6 cellular contexts compared by ENCODE assay signal in genomic region chr1:109249654-109250401, GRCh38. TPM values are rescaled to one million over a fixed set of nuclear protein-coding genes. Genes with fewer than 3 reads are reported as not detected.
DNase-seq lines count a peak whose midpoint lies in the region; ATAC-seq and TF ChIP-seq lines count a peak whose summit lies in the region.

No MANE protein-coding gene starts in this region.

- H3K23ac ChIP-seq in neuronal stem cell (ENCODE audit: low read depth, low read length, poor library complexity), result peak overlapping the region; percentile 38

- H2BK120ac ChIP-seq in neuronal stem cell (ENCODE audit: low read depth, low read length), result no peak overlapping the region

- POLR2A ChIA-PET in MCF 10A (lab: Yijun Ruan, JAX), result interaction anchor here (0.6 to 2.3 kb wide), 11 partner anchors 10 to 287 kb away, joined by 3 to 19 read pairs (median 4); partner anchors contain the start of genes SARS1 and SORT1

- no peak overlapping the region for H3K27ac ChIP-seq in neuronal stem cell (replicated peaks; ENCODE audit: low read length)

- peak overlapping the region; percentile 80 for H2BK12ac ChIP-seq in neuronal stem cell (ENCODE audit: low read length)

- H3K4me3 ChIP-seq in GM12865 (ENCODE audit: low read depth, low read length) (peak overlapping the region; percentile 16; the same call in 1 of the 2 replicates), neuronal stem cell (ENCODE audit: low read length in 2 of 2) (peak overlapping the region; percentile 62 to 90)

- no peak overlapping the region for H4K8ac ChIP-seq in neuronal stem cell (ENCODE audit: low read depth, low read length)

- H3K27me3 ChIP-seq in neuronal stem cell (ENCODE audit: control insufficient read depth in 3 of 3, insufficient read depth in 3 of 3, low read depth in 1 of 3, low read length in 3 of 3), result no peaks in the 10 kb centered on the region

- H3K4me3 Mint-ChIP-seq in MCF 10A (ENCODE audit: unreplicated experiment), result peak overlapping the region; percentile 64

- CTCF ChIA-PET in MCF 10A (lab: Yijun Ruan, JAX), result interaction anchor here (0.7 to 1.8 kb wide), 8 partner anchors 11 to 282 kb away, joined by 3 to 9 read pairs (median 3); partner anchors contain the start of genes PSRC1 and SARS1

- peak overlapping the region; percentile 70 for H2BK15ac ChIP-seq in neuronal stem cell (ENCODE audit: low read length)

- H3K9me3 Mint-ChIP-seq in MCF 10A (ENCODE audit: unreplicated experiment), result no peaks in the 10 kb centered on the region

- peak; percentile 26 for ATAC-seq in HG02938 (IDR thresholded peaks at IDR 0.05; ENCODE audit: unreplicated experiment)
- ATAC-seq in GM18870 (IDR thresholded peaks at IDR 0.05; ENCODE audit: unreplicated experiment), result no peak

- peak overlapping the region; percentile 59 for H3K14ac ChIP-seq in neuronal stem cell (ENCODE audit: low read length)

- H4K91ac ChIP-seq in neuronal stem cell (ENCODE audit: low read depth, low read length, poor library complexity), result no peak overlapping the region

- H2AFZ ChIP-seq in neuronal stem cell (ENCODE audit: low read length), result peak overlapping the region; percentile 18

- WGBS in neuronal stem cell (ENCODE audit: extremely low coverage in 2 of 2, insufficient read length in 2 of 2, insufficient replicate concordance in 1 of 2), 2 donors, result no CpG with 5 or more reads among the region's 80 CpGs

- TF ChIP-seq CTCF in GM12865 (IDR thresholded peaks at IDR 0.05; ENCODE audit: insufficient read depth, low read depth, low read length, missing control alignments) (no peak), MCF 10A (IDR thresholded peaks at IDR 0.05; ENCODE audit: unreplicated experiment) (no peak)

- no TSS peak for BruUV-seq in MCF 10A (replicated peaks; lab: Mats Ljungman, UMichigan)

- peak overlapping the region; percentile 94 for H3K9ac ChIP-seq in neuronal stem cell (ENCODE audit: low read depth, low read length, poor library complexity)

- no peaks in the 10 kb centered on the region for H3K36me3 Mint-ChIP-seq in MCF 10A (ENCODE audit: insufficient read depth, unreplicated experiment)

- peaks cover 31% of the 10 kb centered on the region for H3K79me1 ChIP-seq in neuronal stem cell (ENCODE audit: low read depth, low read length)

- H3K18ac ChIP-seq in neuronal stem cell (ENCODE audit: low read length), result peak overlapping the region; percentile 94

- DNase-seq in GM12865 (ENCODE audit: low read depth) (no peak), MCF 10A (ENCODE audit: unreplicated experiment) (no peak), neuronal stem cell (ENCODE audit: low spot score) (no peak), kidney glomerular epithelial cell (lab: John Stamatoyannopoulos, UW) (no peak)

- no peaks in the 10 kb centered on the region for H3K4me1 Mint-ChIP-seq in MCF 10A (ENCODE audit: insufficient read depth, unreplicated experiment)

- H3K27me3 Mint-ChIP-seq in MCF 10A (ENCODE audit: insufficient read depth, unreplicated experiment), result no peaks in the 10 kb centered on the region

- peak overlapping the region; percentile 57 for H2BK5ac ChIP-seq in neuronal stem cell (ENCODE audit: low read length)

- no peak overlapping the region for H3K27ac Mint-ChIP-seq in MCF 10A (ENCODE audit: low read depth, unreplicated experiment)

- peak overlapping the region; percentile 89 for H3K4me2 ChIP-seq in neuronal stem cell (ENCODE audit: insufficient read depth, low read length, poor library complexity, severe bottlenecking)

- H3K4me1 ChIP-seq in neuronal stem cell (ENCODE audit: control insufficient read depth in 2 of 2, insufficient read depth in 1 of 2, low read depth in 1 of 2, low read length in 2 of 2), result peaks cover 37 to 38% of the 10 kb centered on the region in 2 donors

- intact Hi-C loops in MCF 10A (cut with micrococcal nuclease), result loop anchor here (1.0 kb wide), 1 partner anchor 10 kb away; no protein-coding TSS in a partner anchor

- H3K36me3 ChIP-seq in neuronal stem cell (replicated peaks in 1 of 2; ENCODE audit: control insufficient read depth in 2 of 2, insufficient read depth in 2 of 2, low read length in 2 of 2), result peaks cover 25 to 38% of the 10 kb centered on the region in 2 donors

- peak overlapping the region; percentile 31 for H3K4ac ChIP-seq in neuronal stem cell (ENCODE audit: low read length)

- peak overlapping the region; percentile 93 for H2AK5ac ChIP-seq in neuronal stem cell (ENCODE audit: low read depth, low read length)

- H3K9me3 ChIP-seq in neuronal stem cell (replicated peaks in 1 of 2; ENCODE audit: control insufficient read depth in 2 of 2, insufficient read depth in 1 of 2, low read depth in 1 of 2, low read length in 2 of 2), result peaks cover 24 to 30% of the 10 kb centered on the region in 2 donors

RNA-seq across cellular contexts. Expression of gene CELSR2, which starts 0.5 kb away (rescaled TPM):
- total RNA-seq in MCF 10A (2022), result 6.9 and 7.2 TPM in 2 replicates
- polyA plus RNA-seq in neuronal stem cell (2013, experiment 1 of 2), result 40.0 TPM
- polyA plus RNA-seq in neuronal stem cell (2013, experiment 2 of 2), result 41.0 TPM

RNA-seq across cellular contexts. Expression of gene PSRC1, which starts 33.1 kb away (rescaled TPM):
- total RNA-seq in MCF 10A (2022), result 13.0 and 19.4 TPM in 2 replicates
- polyA plus RNA-seq in neuronal stem cell (2013, experiment 1 of 2), result 118 TPM
- polyA plus RNA-seq in neuronal stem cell (2013, experiment 2 of 2), result 115 TPM

RNA-seq across cellular contexts. Expression of gene SARS1, which starts 36.1 kb away (rescaled TPM):
- 381 and 492 TPM in 2 replicates for total RNA-seq in MCF 10A (2022)
- polyA plus RNA-seq in neuronal stem cell (2013, experiment 1 of 2), result 110 TPM
- polyA plus RNA-seq in neuronal stem cell (2013, experiment 2 of 2), result 109 TPM

RNA-seq across cellular contexts. Expression of gene MYBPHL, which starts 57.0 kb away (rescaled TPM):
- total RNA-seq in MCF 10A (2022), result 1.1 TPM in 1 of 2 replicates, not detected in the other
- 0.13 TPM for polyA plus RNA-seq in neuronal stem cell (2013, experiment 1 of 2)
- 0.29 TPM for polyA plus RNA-seq in neuronal stem cell (2013, experiment 2 of 2)
